35 cellular contexts compared by ENCODE assay signal in genomic region chr9:21848615-21849014, GRCh38. TPM values are rescaled to one million over a fixed set of nuclear protein-coding genes. Genes with fewer than 3 reads are reported as not detected.
"Had no signal": no experiment of that assay in that cellular context is flagged by ENCODE, and none has a peak within 500 bp of the region (broad histone marks: within the 10 kb centered on the region; RNA-seq: fewer than 3 reads in every experiment).

No MANE protein-coding gene starts in this region.

- H3K4me3 ChIP-seq: MG63 had no signal

- DNase-seq: Karpas-422, Kasumi-1, MG63, MM.1S, MV-4-11, NCI-H1048, NCI-H1092, NCI-H1092 treated with DMSO at 0.1 percent for 48 hours, NCI-H1105, NCI-H1105 treated with DMSO at 0.1 percent for 48 hours, NCI-H1417, NCI-H1417 treated with DMSO at 0.1 percent for 48 hours, NCI-H1436, NCI-H1436 treated with DMSO at 0.1 percent for 48 hours, NCI-H146, NCI-H1694, NCI-H1694 treated with DMSO at 0.1 percent for 48 hours, NCI-H187, NCI-H187 treated with DMSO at 0.1 percent for 48 hours, NCI-H1930, NCI-H2029, NCI-H2029 treated with DMSO at 0.1 percent for 48 hours, NCI-H2081, NCI-H2081 treated with DMSO at 0.1 percent for 48 hours, NCI-H2107, NCI-H2171, NCI-H2171 treated with DMSO at 0.1 percent for 48 hours, NCI-H2227 treated with DMSO at 0.1 percent for 48 hours, NCI-H226, NCI-H345, NCI-H446, NCI-H446 treated with DMSO at 0.1 percent for 48 hours, NCI-H510A, NCI-H510A treated with DMSO at 0.1 percent for 48 hours had no signal

- H3K27me3 ChIP-seq: MG63 had no signal

RNA-seq across cellular contexts. Expression of gene MTAP, which starts 46.2 kb away (rescaled TPM):
- total RNA-seq: MCF 10A had no signal
